12 cellular contexts compared by ENCODE assay signal in the genomic region with DNA sequence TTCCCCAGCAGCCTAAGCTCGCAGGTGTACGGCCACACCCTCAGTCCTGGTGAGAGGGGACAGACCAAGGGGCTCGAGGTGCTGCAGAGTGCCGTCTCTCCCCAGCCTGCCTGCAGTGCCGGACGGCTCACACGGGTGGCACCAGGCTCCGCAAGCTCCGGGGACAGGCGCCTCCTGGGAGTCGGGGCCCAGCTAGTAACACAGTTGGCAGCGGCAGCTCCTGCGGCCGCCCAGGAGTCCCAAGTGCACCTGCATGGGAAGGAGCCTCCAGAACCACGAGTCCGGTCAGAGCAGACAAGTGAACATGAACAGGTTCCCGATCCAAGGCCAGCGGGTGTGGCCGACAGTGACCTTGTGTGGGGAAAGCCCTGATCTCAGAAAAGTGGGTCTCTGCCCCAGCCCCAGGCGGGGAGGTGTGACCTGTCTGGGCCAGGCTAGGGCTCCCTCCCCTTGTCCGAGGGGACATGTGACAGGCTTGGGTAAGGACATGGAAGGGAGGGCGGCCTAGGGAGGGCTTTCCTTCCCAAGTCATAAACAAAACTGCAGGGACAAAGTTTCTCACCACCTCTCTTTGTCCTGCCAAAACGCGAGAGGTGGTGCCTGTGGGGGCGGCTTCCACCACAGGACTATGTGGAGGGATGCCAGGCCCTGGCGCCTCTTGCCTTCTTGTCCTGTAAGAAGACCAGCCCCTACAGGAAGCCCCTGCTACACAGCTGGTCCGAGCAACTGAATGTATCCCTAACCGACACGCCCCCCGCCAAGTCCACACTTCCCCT. TPM values are rescaled to one million over a fixed set of nuclear protein-coding genes. Genes with fewer than 3 reads are reported as not detected.
DNase-seq lines count a peak whose midpoint lies in the region; ATAC-seq and TF ChIP-seq lines count a peak whose summit lies in the region.
"Had no signal": no experiment of that assay in that cellular context is flagged by ENCODE, and none has a peak within 500 bp of the region (broad histone marks: within the 10 kb centered on the region; RNA-seq: fewer than 3 reads in every experiment).

No MANE protein-coding gene starts in this region.

- H3K27ac ChIP-seq in left ventricle myocardium inferior (replicated peaks) (peak overlapping the region; percentile 88), sigmoid colon (peak overlapping the region; percentile 35 to 65 (median 58)), WERI-Rb-1 (no peak overlapping the region)
- H3K27ac ChIP-seq: epithelial cell of prostate had no signal

- intact Hi-C loops in Caco-2 (cut with micrococcal nuclease; ENCODE audit: unreplicated experiment), result no loop called here
- intact Hi-C loops in left ventricle myocardium inferior (cut with micrococcal nuclease), result no loop called here
- intact Hi-C loops in sigmoid colon (cut with DNase I), result no loop called here
- intact Hi-C loops in activated CD4-positive, alpha-beta T cell treated with anti-CD3 and anti-CD28 coated beads for 36 hours (cut with DNase I, micrococcal nuclease), result no loop called here
- intact Hi-C loops in Calu3 (cut with micrococcal nuclease; ENCODE audit: unreplicated experiment), result no loop called here
- intact Hi-C loops in activated CD4-positive, alpha-beta T cell treated with anti-CD3 and anti-CD28 coated beads, Interleukin-2, amount 10 ng/mL, durations not matched to agents 24 days and 14 days (cut with micrococcal nuclease), result no loop called here

- H3K27me3 Mint-ChIP-seq in Caco-2 (ENCODE audit: insufficient read depth, unreplicated experiment) (no peaks in the 10 kb centered on the region), Calu3 (ENCODE audit: unreplicated experiment) (no peaks in the 10 kb centered on the region)
- no peaks in the 10 kb centered on the region for H3K27me3 Mint-ChIP-seq in activated CD4-positive, alpha-beta T cell treated with anti-CD3 and anti-CD28 coated beads for 36 hours
- no peaks in the 10 kb centered on the region for H3K27me3 Mint-ChIP-seq in activated CD4-positive, alpha-beta T cell treated with anti-CD3 and anti-CD28 coated beads, Interleukin-2, amount 10 ng/mL, durations not matched to agents 24 days and 14 days
- H3K27me3 Mint-ChIP-seq: activated T-helper 17 cell treated with anti-CD3 and anti-CD28 coated beads, Interleukin-2, amount 50 U/mL, for 72 hours; T-helper 17 cell had no signal

- CTCF ChIA-PET in Caco-2 (lab: Charles Lee), result no interaction called here
- CTCF ChIA-PET in activated CD4-positive, alpha-beta T cell treated with anti-CD3 and anti-CD28 coated beads for 36 hours (lab: Charles Lee), result no interaction called here
- CTCF ChIA-PET in Calu3 (lab: Charles Lee), result no interaction called here

- TF ChIP-seq CTCF in Caco-2 (IDR thresholded peaks at IDR 0.05; ENCODE audit: insufficient read depth in 1 of 2, low read depth in 1 of 2, low read length in 1 of 2, severe bottlenecking in 1 of 2, unreplicated experiment in 1 of 2) (no peak), astrocyte of the cerebellum (IDR thresholded peaks at IDR 0.05; ENCODE audit: low read depth, low read length, missing control alignments) (no peak), left ventricle myocardium inferior (IDR thresholded peaks at IDR 0.05; ENCODE audit: borderline replicate concordance) (no peak), sigmoid colon (IDR thresholded peaks at IDR 0.05) (no peak), Calu3 (IDR thresholded peaks at IDR 0.05; ENCODE audit: unreplicated experiment) (no peak), WERI-Rb-1 (IDR thresholded peaks at IDR 0.05; ENCODE audit: low read depth, low read length) (no peak)

- no TSS peak for BruUV-seq in Caco-2 (replicated peaks; lab: Mats Ljungman, UMichigan)
- no TSS peak for BruUV-seq in Calu3 (replicated peaks; lab: Mats Ljungman, UMichigan)

- POLR2A ChIA-PET in Caco-2 (lab: Charles Lee), result no interaction called here
- POLR2A ChIA-PET in activated CD4-positive, alpha-beta T cell treated with anti-CD3 and anti-CD28 coated beads for 36 hours (lab: Charles Lee), result no interaction called here

- in situ Hi-C loops in astrocyte of the cerebellum (cut with HindIII; ENCODE audit: low sequenced_read_pairs), result no loop called here

- peaks cover 37% of the 10 kb centered on the region for H3K36me3 Mint-ChIP-seq in Caco-2 (ENCODE audit: insufficient read depth, unreplicated experiment)
- peaks cover 13% of the 10 kb centered on the region for H3K36me3 Mint-ChIP-seq in activated CD4-positive, alpha-beta T cell treated with anti-CD3 and anti-CD28 coated beads for 36 hours (ENCODE audit: low read depth)
- H3K36me3 Mint-ChIP-seq in Calu3 (ENCODE audit: insufficient read depth, unreplicated experiment), result peaks cover 29% of the 10 kb centered on the region
- peaks cover 10% of the 10 kb centered on the region for H3K36me3 Mint-ChIP-seq in activated CD4-positive, alpha-beta T cell treated with anti-CD3 and anti-CD28 coated beads, Interleukin-2, amount 10 ng/mL, durations not matched to agents 24 days and 14 days (ENCODE audit: low read depth)

- TF ChIP-seq EP300 in sigmoid colon (IDR thresholded peaks at IDR 0.05), result no peak

- H3K36me3 ChIP-seq in Caco-2 (ENCODE audit: control insufficient read depth, insufficient read depth, low read length) (no peaks in the 10 kb centered on the region), left ventricle myocardium inferior (peaks cover 10% of the 10 kb centered on the region), sigmoid colon (peaks cover 0 to 11% (median 5%) of the 10 kb centered on the region in 4 donors), WERI-Rb-1 (peaks cover 36% of the 10 kb centered on the region)

- H3K9me3 Mint-ChIP-seq in Caco-2 (ENCODE audit: unreplicated experiment) (no peaks in the 10 kb centered on the region), Calu3 (ENCODE audit: low read depth, unreplicated experiment) (no peaks in the 10 kb centered on the region)
- H3K9me3 Mint-ChIP-seq in activated CD4-positive, alpha-beta T cell treated with anti-CD3 and anti-CD28 coated beads for 36 hours (ENCODE audit: low read depth), result no peaks in the 10 kb centered on the region
- H3K9me3 Mint-ChIP-seq in activated CD4-positive, alpha-beta T cell treated with anti-CD3 and anti-CD28 coated beads, Interleukin-2, amount 10 ng/mL, durations not matched to agents 24 days and 14 days, result no peaks in the 10 kb centered on the region
- H3K9me3 Mint-ChIP-seq: activated T-helper 17 cell treated with anti-CD3 and anti-CD28 coated beads, Interleukin-2, amount 50 U/mL, for 72 hours had no signal

- no peak overlapping the region for H3K4me3 ChIP-seq in Caco-2 (ENCODE audit: low read depth, low read length)
- H3K4me3 ChIP-seq in astrocyte of the cerebellum (ENCODE audit: low read depth, low read length), result peak overlapping the region; percentile 2
- H3K4me3 ChIP-seq in left ventricle myocardium inferior, result peak overlapping the region; percentile 45
- H3K4me3 ChIP-seq in sigmoid colon, result peak overlapping the region in 1 of 4 donors; percentile 5
- H3K4me3 ChIP-seq in WERI-Rb-1 (ENCODE audit: low read depth, low read length), result no peak overlapping the region

- H3K4me1 ChIP-seq in Caco-2, result no peaks in the 10 kb centered on the region
- H3K4me1 ChIP-seq in left ventricle myocardium inferior, result peaks cover 84% of the 10 kb centered on the region
- peaks cover 0 to 70% (median 63%) of the 10 kb centered on the region in 4 donors for H3K4me1 ChIP-seq in sigmoid colon

- no peak for ATAC-seq in activated CD4-positive, alpha-beta T cell treated with anti-CD3 and anti-CD28 coated beads for 36 hours
- ATAC-seq: activated T-helper 17 cell treated with anti-CD3 and anti-CD28 coated beads, Interleukin-2, amount 50 U/mL, for 72 hours; T-helper 17 cell had no signal

- H3K27ac Mint-ChIP-seq in Caco-2 (ENCODE audit: unreplicated experiment) (peak overlapping the region; percentile 42), Calu3 (ENCODE audit: unreplicated experiment) (no peak overlapping the region)
- H3K27ac Mint-ChIP-seq in activated CD4-positive, alpha-beta T cell treated with anti-CD3 and anti-CD28 coated beads for 36 hours, result no peak overlapping the region
- no peak overlapping the region for H3K27ac Mint-ChIP-seq in activated CD4-positive, alpha-beta T cell treated with anti-CD3 and anti-CD28 coated beads, Interleukin-2, amount 10 ng/mL, durations not matched to agents 24 days and 14 days

- H3K9me3 ChIP-seq in Caco-2 (no peaks in the 10 kb centered on the region), left ventricle myocardium inferior (replicated peaks) (no peaks in the 10 kb centered on the region), sigmoid colon (no peaks in the 10 kb centered on the region), WERI-Rb-1 (ENCODE audit: severe bottlenecking) (no peaks in the 10 kb centered on the region)

- peaks cover 7% of the 10 kb centered on the region for H3K4me1 Mint-ChIP-seq in Caco-2 (ENCODE audit: low read depth, unreplicated experiment)
- H3K4me1 Mint-ChIP-seq in activated CD4-positive, alpha-beta T cell treated with anti-CD3 and anti-CD28 coated beads for 36 hours, result peaks cover 24% of the 10 kb centered on the region
- H3K4me1 Mint-ChIP-seq in Calu3 (ENCODE audit: low read depth, unreplicated experiment), result peaks cover 13% of the 10 kb centered on the region
- peaks cover 10% of the 10 kb centered on the region for H3K4me1 Mint-ChIP-seq in activated CD4-positive, alpha-beta T cell treated with anti-CD3 and anti-CD28 coated beads, Interleukin-2, amount 10 ng/mL, durations not matched to agents 24 days and 14 days

- H3K4me3 Mint-ChIP-seq in Caco-2 (ENCODE audit: unreplicated experiment) (no peak overlapping the region), Calu3 (ENCODE audit: low read depth, unreplicated experiment) (no peak overlapping the region)
- no peak overlapping the region for H3K4me3 Mint-ChIP-seq in activated CD4-positive, alpha-beta T cell treated with anti-CD3 and anti-CD28 coated beads for 36 hours
- H3K4me3 Mint-ChIP-seq in activated CD4-positive, alpha-beta T cell treated with anti-CD3 and anti-CD28 coated beads, Interleukin-2, amount 10 ng/mL, durations not matched to agents 24 days and 14 days, result no peak overlapping the region
- H3K4me3 Mint-ChIP-seq: activated T-helper 17 cell treated with anti-CD3 and anti-CD28 coated beads, Interleukin-2, amount 50 U/mL, for 72 hours; T-helper 17 cell had no signal

- no peak for TF ChIP-seq POLR2A in sigmoid colon (IDR thresholded peaks at IDR 0.05)

- DNase-seq in Caco-2, result peak in 1 of 2 experiments; percentile 19
- DNase-seq in astrocyte of the cerebellum (ENCODE audit: low read depth), result peak; percentile 57
- peak; percentile 78 for DNase-seq in left ventricle myocardium inferior
- no peak for DNase-seq in sigmoid colon
- no peak for DNase-seq in activated CD4-positive, alpha-beta T cell treated with anti-CD3 and anti-CD28 coated beads for 36 hours
- no peak for DNase-seq in Calu3
- DNase-seq in activated CD4-positive, alpha-beta T cell treated with anti-CD3 and anti-CD28 coated beads, Interleukin-2, amount 10 ng/mL, durations not matched to agents 24 days and 14 days, result no peak
- DNase-seq in WERI-Rb-1, result no peak
- DNase-seq: NCI-H510A treated with DMSO at 0.1 percent for 48 hours, T-helper 17 cell had no signal

- H3K27me3 ChIP-seq in Caco-2 (replicated peaks; ENCODE audit: control insufficient read depth, insufficient read depth, low read length) (no peaks in the 10 kb centered on the region), left ventricle myocardium inferior (ENCODE audit: low read depth) (no peaks in the 10 kb centered on the region), sigmoid colon (no peaks in the 10 kb centered on the region), WERI-Rb-1 (ENCODE audit: insufficient read depth, low read depth, severe bottlenecking) (no peaks in the 10 kb centered on the region)

- WGBS in sigmoid colon, 2 donors, result 45 to 66% methylated on average over 30 of the region's 30 CpGs

RNA-seq across cellular contexts. Expression of a gene that starts 46.5 kb away (rescaled TPM):
- 60.0 and 63.2 TPM in 2 replicates for total RNA-seq in Caco-2 (2022)
- 36.0 TPM for total RNA-seq in left ventricle myocardium inferior
- 10 to 100 TPM; 12.5 to 20.8 (median 17.6) TPM for total RNA-seq in sigmoid colon
- polyA plus RNA-seq in sigmoid colon, result 10 to 100 TPM in 2 of 3 donors, 1 to 10 TPM in 1; 9.9 to 25.5 (median 15.0) TPM
- 10 to 100 TPM; 45.0 to 46.6 TPM for total RNA-seq in activated CD4-positive, alpha-beta T cell treated with anti-CD3 and anti-CD28 coated beads for 36 hours
- total RNA-seq in Calu3 (2022), result 45.8 and 49.8 TPM in 2 replicates
- 67.5 and 74.3 TPM in 2 replicates for total RNA-seq in activated CD4-positive, alpha-beta T cell treated with anti-CD3 and anti-CD28 coated beads, Interleukin-2, amount 10 ng/mL, durations not matched to agents 24 days and 14 days

Comparison
In these comparisons a context has a peak if more than half of its experiments do, and no peak if none do; other contexts are left out.
1. DNase-seq: peak in astrocyte of the cerebellum (single experiment) and left ventricle myocardium inferior (single experiment); none in sigmoid colon (single experiment), activated CD4-positive, alpha-beta T cell treated with anti-CD3 and anti-CD28 coated beads for 36 hours (single experiment), Calu3 (single experiment), activated CD4-positive, alpha-beta T cell treated with anti-CD3 and anti-CD28 coated beads, Interleukin-2, amount 10 ng/mL, durations not matched to agents 24 days and 14 days (single experiment) and WERI-Rb-1 (single experiment).
2. H3K4me3 ChIP-seq: peak in astrocyte of the cerebellum (single experiment) and left ventricle myocardium inferior (single experiment); none in Caco-2 (single experiment) and WERI-Rb-1 (single experiment).